Comparison of ENCODE assay signal across 1 cellular context in the genomic region with DNA sequence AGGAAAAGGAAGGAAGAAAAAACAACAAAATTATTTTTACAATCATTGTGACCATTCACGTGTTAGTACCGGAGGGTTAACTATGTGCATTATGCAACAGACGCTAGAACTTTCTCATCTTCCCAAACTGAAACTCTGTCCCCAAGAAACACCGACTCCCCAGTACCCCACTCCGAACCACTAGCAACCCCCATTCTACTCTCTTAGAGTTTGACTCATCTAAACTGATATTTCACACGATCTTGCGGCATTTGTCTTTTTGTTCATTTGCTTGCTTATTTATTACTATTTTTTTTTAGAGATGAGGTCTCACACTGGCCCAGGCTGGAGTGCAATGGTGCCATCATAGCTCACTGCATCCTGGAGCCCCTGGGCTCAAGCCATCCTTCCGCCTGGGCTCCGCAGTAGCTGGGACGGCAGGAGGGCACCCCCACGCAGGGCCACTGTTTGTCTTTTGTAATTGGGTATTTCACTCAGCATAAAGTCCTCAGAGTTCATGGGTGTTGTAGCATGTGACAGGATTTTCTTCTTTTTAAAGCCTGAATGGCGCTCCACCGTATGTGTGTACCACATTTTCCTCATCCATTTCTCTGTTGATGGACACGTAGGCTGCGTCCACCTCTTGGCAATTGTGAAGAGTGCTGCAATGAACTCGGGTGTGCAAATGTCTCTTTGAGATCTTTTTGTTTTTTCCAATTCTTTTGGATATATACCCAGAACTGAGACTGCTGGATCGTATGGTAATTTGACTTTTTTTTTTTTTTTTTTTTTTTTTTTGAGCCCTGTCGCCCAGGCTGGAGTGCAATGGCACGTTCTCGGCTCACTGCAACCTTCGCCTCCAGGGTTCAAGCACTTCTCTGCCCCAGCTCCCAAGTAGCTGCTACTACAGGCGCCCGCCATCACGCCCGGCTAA.
TF ChIP-seq lines count a peak whose summit lies in the region.

No MANE protein-coding gene starts in this region.

TF ChIP-seq in HCT116, 20 proteins besides CTCF, POLR2A, EP300 and RAD21 (continued from another document):
- TF ChIP-seq, protein P1, sequence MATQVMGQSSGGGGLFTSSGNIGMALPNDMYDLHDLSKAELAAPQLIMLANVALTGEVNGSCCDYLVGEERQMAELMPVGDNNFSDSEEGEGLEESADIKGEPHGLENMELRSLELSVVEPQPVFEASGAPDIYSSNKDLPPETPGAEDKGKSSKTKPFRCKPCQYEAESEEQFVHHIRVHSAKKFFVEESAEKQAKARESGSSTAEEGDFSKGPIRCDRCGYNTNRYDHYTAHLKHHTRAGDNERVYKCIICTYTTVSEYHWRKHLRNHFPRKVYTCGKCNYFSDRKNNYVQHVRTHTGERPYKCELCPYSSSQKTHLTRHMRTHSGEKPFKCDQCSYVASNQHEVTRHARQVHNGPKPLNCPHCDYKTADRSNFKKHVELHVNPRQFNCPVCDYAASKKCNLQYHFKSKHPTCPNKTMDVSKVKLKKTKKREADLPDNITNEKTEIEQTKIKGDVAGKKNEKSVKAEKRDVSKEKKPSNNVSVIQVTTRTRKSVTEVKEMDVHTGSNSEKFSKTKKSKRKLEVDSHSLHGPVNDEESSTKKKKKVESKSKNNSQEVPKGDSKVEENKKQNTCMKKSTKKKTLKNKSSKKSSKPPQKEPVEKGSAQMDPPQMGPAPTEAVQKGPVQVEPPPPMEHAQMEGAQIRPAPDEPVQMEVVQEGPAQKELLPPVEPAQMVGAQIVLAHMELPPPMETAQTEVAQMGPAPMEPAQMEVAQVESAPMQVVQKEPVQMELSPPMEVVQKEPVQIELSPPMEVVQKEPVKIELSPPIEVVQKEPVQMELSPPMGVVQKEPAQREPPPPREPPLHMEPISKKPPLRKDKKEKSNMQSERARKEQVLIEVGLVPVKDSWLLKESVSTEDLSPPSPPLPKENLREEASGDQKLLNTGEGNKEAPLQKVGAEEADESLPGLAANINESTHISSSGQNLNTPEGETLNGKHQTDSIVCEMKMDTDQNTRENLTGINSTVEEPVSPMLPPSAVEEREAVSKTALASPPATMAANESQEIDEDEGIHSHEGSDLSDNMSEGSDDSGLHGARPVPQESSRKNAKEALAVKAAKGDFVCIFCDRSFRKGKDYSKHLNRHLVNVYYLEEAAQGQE (IDR thresholded peaks at IDR 0.05; ENCODE audit: low read depth): no peak
- TF ChIP-seq CEBPB (IDR thresholded peaks at IDR 0.05; ENCODE audit: low read depth): no peak
- TF ChIP-seq, protein P2, sequence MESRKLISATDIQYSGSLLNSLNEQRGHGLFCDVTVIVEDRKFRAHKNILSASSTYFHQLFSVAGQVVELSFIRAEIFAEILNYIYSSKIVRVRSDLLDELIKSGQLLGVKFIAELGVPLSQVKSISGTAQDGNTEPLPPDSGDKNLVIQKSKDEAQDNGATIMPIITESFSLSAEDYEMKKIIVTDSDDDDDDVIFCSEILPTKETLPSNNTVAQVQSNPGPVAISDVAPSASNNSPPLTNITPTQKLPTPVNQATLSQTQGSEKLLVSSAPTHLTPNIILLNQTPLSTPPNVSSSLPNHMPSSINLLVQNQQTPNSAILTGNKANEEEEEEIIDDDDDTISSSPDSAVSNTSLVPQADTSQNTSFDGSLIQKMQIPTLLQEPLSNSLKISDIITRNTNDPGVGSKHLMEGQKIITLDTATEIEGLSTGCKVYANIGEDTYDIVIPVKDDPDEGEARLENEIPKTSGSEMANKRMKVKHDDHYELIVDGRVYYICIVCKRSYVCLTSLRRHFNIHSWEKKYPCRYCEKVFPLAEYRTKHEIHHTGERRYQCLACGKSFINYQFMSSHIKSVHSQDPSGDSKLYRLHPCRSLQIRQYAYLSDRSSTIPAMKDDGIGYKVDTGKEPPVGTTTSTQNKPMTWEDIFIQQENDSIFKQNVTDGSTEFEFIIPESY (IDR thresholded peaks at IDR 0.05; ENCODE audit: extremely low read depth, insufficient replicate concordance, low read length): no peak
- no peak for TF ChIP-seq ZFX (IDR thresholded peaks at IDR 0.05)
- no peak for TF ChIP-seq ELF1 (IDR thresholded peaks at IDR 0.05; ENCODE audit: borderline replicate concordance, low read depth)
- TF ChIP-seq ZNF274 (IDR thresholded peaks at IDR 0.05; ENCODE audit: low read depth, low read length): no peak
- TF ChIP-seq SIN3A (IDR thresholded peaks at IDR 0.05; ENCODE audit: low read depth): no peak
- TF ChIP-seq CBX3 (IDR thresholded peaks at IDR 0.05; ENCODE audit: low read depth): no peak
- TF ChIP-seq, protein P3, sequence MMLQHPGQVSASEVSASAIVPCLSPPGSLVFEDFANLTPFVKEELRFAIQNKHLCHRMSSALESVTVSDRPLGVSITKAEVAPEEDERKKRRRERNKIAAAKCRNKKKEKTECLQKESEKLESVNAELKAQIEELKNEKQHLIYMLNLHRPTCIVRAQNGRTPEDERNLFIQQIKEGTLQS (IDR thresholded peaks at IDR 0.05): no peak
- TF ChIP-seq POLR2AphosphoS5 (IDR thresholded peaks at IDR 0.05; ENCODE audit: low read depth, low read length): no peak
- TF ChIP-seq SP1 (IDR thresholded peaks at IDR 0.05; ENCODE audit: low read depth): no peak
- TF ChIP-seq FOSL1 (IDR thresholded peaks at IDR 0.05; ENCODE audit: low read depth): no peak
- TF ChIP-seq TCF7L2 (IDR thresholded peaks at IDR 0.05; ENCODE audit: borderline replicate concordance, extremely low read depth, insufficient read depth, insufficient read length): no peak
